ENCODE assay signal across 1 cellular context in the genomic region with DNA sequence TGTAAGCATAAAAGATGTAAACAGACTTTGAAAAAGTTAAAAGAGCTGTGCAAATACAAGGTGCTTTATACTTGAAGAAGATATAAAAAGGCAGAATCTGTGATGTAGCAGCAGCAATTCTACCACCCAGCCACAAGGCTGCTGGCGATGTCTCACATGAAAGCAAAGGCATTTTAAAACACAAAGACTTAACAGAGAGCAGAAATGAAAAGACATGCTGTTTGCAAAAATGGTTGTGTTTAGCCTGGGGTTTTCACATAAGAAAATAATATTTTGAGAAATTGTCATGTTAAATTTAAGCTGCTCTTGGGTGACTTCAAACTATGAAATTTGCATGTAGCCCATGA.
TF ChIP-seq lines count a peak whose summit lies in the region.

No MANE protein-coding gene starts in this region.

TF ChIP-seq in GM12878, 131 proteins besides CTCF, POLR2A, EP300 and RAD21 (continued from another document):
- TF ChIP-seq STAT1 (conservative IDR thresholded peaks at IDR 0.05) = no peak
- TF ChIP-seq MYC (IDR thresholded peaks at IDR 0.05; ENCODE audit: insufficient read depth, insufficient read length, insufficient replicate concordance, low read length, severe bottlenecking) = no peak
